Comparison of ENCODE assay signal across 3 cellular contexts in genomic region chr10:38730076-38730475, GRCh38.
"Had no signal": no experiment of that assay in that cellular context is flagged by ENCODE, and none has a peak within 500 bp of the region (broad histone marks: within the 10 kb centered on the region; RNA-seq: fewer than 3 reads in every experiment).

No MANE protein-coding gene starts in this region.

- DNase-seq: GDM1, GF-D8 had no signal

- H3K4me3 ChIP-seq: GM12878 had no signal
